In the genomic region with DNA sequence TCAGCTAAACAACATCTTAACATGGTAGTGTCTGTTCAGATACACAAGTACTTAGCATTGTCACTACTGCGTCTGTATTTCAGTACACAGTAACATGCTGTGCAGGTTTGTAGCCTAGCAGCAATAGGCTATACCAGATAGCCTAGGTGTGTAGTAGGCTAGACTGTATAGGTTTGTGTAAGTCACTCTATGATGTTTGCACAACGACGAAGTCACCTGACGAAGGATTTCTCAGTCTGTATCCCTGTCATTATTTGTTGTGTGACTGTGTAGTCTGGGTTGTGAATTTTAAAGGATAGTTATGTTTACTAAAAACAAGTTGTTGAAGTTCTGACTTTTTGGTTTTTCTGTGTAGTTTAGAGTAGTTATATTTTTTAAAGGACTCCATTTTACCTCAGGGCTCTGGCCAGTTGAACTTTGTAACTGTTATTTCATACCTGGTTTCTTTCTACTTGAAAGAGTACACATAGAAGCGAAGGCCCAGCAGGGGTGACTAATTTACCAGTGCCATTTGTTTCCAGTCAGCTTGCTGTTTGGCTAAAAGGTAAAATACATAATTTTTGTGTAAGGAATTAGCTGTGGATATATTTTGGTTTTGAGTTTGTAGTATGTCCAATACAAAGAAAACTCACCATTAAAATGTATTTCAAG, we compare ENCODE assay signal across 1 cellular context.
TF ChIP-seq lines count a peak whose summit lies in the region.

No MANE protein-coding gene starts in this region.

TF ChIP-seq in liver, 16 proteins besides CTCF, POLR2A, EP300 and RAD21 (continued from another document):
- no peak for TF ChIP-seq REST (IDR thresholded peaks at IDR 0.05)
- peak; percentile 63 to 72 for TF ChIP-seq HNF4A (conservative IDR thresholded peaks at IDR 0.05)
- TF ChIP-seq, protein P1, sequence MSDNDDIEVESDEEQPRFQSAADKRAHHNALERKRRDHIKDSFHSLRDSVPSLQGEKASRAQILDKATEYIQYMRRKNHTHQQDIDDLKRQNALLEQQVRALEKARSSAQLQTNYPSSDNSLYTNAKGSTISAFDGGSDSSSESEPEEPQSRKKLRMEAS (IDR thresholded peaks at IDR 0.05) = no peak
- peak; percentile 34 to 44 for TF ChIP-seq JUND (IDR thresholded peaks at IDR 0.05)
- TF ChIP-seq HNF4G (IDR thresholded peaks at IDR 0.05) = peak; percentile 39
- TF ChIP-seq ZBTB33 (IDR thresholded peaks at IDR 0.05) = no peak
- no peak for TF ChIP-seq TAF1 (conservative IDR thresholded peaks at IDR 0.05)
TF ChIP-seq in liver: peak in this region for 5.
